Comparison of ENCODE assay signal across 11 cellular contexts in the genomic region with DNA sequence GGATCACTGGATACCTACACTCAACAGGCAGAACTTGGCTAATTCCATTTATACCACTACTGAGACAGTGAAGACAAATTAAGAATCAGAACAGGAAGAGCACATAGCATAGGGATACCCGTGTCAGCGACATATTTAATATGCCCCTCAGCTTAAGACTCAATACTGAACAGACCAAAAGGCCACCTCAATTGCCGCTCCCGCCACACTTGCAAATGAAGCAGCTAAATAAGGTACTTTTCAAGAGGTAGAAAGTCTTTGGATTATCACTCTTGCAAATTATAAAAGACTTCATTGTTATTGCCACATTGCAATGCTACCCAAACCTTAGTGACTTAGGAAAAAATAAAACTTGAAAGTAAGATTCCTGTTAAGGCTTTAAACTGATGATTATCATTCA. TPM values are rescaled to one million over a fixed set of nuclear protein-coding genes. Genes with fewer than 3 reads are reported as not detected.
A peak's percentile ranks its signal among the peaks of the same experiment; 100 is the strongest.
DNase-seq lines count a peak whose midpoint lies in the region; ATAC-seq lines count a peak whose summit lies in the region.
"Had no signal": no experiment of that assay in that cellular context is flagged by ENCODE, and none has a peak within 500 bp of the region (broad histone marks: within the 10 kb centered on the region; RNA-seq: fewer than 3 reads in every experiment).

No MANE protein-coding gene starts in this region.

- CTCF ChIA-PET in activated CD4-positive, alpha-beta T cell treated with anti-CD3 and anti-CD28 coated beads, Interleukin-2, amount 10 ng/mL, durations not matched to agents 7 days and 5 days (lab: Charles Lee) = interaction anchor here (1.1 to 2.0 kb wide), 2 partner anchors 9 to 13 kb away, joined by 3 to 5 read pairs; no protein-coding TSS in a partner anchor

- H3K36me3 Mint-ChIP-seq in activated CD4-positive, alpha-beta T cell treated with anti-CD3 and anti-CD28 coated beads, Interleukin-2, amount 10 ng/mL, durations not matched to agents 7 days and 5 days (ENCODE audit: low read depth) = peaks cover 66% of the 10 kb centered on the region
- peaks cover 87% of the 10 kb centered on the region for H3K36me3 Mint-ChIP-seq in activated T-helper 17 cell treated with anti-CD3 and anti-CD28 coated beads, Interleukin-2, amount 50 U/mL, for 72 hours (ENCODE audit: low read depth)

- no peaks in the 10 kb centered on the region for H3K27me3 ChIP-seq in iPS-18a (ENCODE audit: control insufficient read depth, insufficient read depth, low read length)

- no peaks in the 10 kb centered on the region for H3K9me3 ChIP-seq in iPS-18a (ENCODE audit: control insufficient read depth, low read depth, low read length)

- no peak for ATAC-seq in activated T-helper 17 cell treated with anti-CD3 and anti-CD28 coated beads, Interleukin-2, amount 50 U/mL, for 72 hours (replicated peaks)
- ATAC-seq in stimulated activated naive CD8-positive, alpha-beta T cell treated with anti-CD3 and anti-CD28 coated beads, Interleukin-15, amount 100 ng/mL, for 72 hours = no peak
- ATAC-seq in GM18873 (IDR thresholded peaks at IDR 0.05; ENCODE audit: low FRiP score, unreplicated experiment) = no peak

- peaks cover 58% of the 10 kb centered on the region for H3K36me3 ChIP-seq in iPS-18a (ENCODE audit: control insufficient read depth, low read depth, low read length)

- POLR2A ChIA-PET in activated CD4-positive, alpha-beta T cell treated with anti-CD3 and anti-CD28 coated beads, Interleukin-2, amount 10 ng/mL, durations not matched to agents 7 days and 5 days (lab: Charles Lee) = interaction anchor here (1.1 kb wide), 1 partner anchor 16 kb away, joined by 4 read pairs; no protein-coding TSS in a partner anchor

- H3K4me3 Mint-ChIP-seq in activated CD4-positive, alpha-beta T cell treated with anti-CD3 and anti-CD28 coated beads, Interleukin-2, amount 10 ng/mL, durations not matched to agents 7 days and 5 days = peak overlapping the region; percentile 98
- peak overlapping the region; percentile 89 for H3K4me3 Mint-ChIP-seq in activated T-helper 17 cell treated with anti-CD3 and anti-CD28 coated beads, Interleukin-2, amount 50 U/mL, for 72 hours
- H3K4me3 Mint-ChIP-seq in stimulated activated naive CD8-positive, alpha-beta T cell treated with anti-CD3 and anti-CD28 coated beads, Interleukin-15, amount 100 ng/mL, for 72 hours = peak overlapping the region; percentile 89 to 100

- H3K4me1 Mint-ChIP-seq in activated CD4-positive, alpha-beta T cell treated with anti-CD3 and anti-CD28 coated beads, Interleukin-2, amount 10 ng/mL, durations not matched to agents 7 days and 5 days = peaks cover 65% of the 10 kb centered on the region
- peaks cover 44% of the 10 kb centered on the region for H3K4me1 Mint-ChIP-seq in activated T-helper 17 cell treated with anti-CD3 and anti-CD28 coated beads, Interleukin-2, amount 50 U/mL, for 72 hours
- peaks cover 79% of the 10 kb centered on the region for H3K4me1 Mint-ChIP-seq in stimulated activated naive CD8-positive, alpha-beta T cell treated with anti-CD3 and anti-CD28 coated beads, Interleukin-15, amount 100 ng/mL, for 72 hours

- no peaks in the 10 kb centered on the region for H3K9me3 Mint-ChIP-seq in activated CD4-positive, alpha-beta T cell treated with anti-CD3 and anti-CD28 coated beads, Interleukin-2, amount 10 ng/mL, durations not matched to agents 7 days and 5 days
- no peaks in the 10 kb centered on the region for H3K9me3 Mint-ChIP-seq in activated T-helper 17 cell treated with anti-CD3 and anti-CD28 coated beads, Interleukin-2, amount 50 U/mL, for 72 hours
- peaks cover 0 to 2% of the 10 kb centered on the region in 2 donors for H3K9me3 Mint-ChIP-seq in stimulated activated naive CD8-positive, alpha-beta T cell treated with anti-CD3 and anti-CD28 coated beads, Interleukin-15, amount 100 ng/mL, for 72 hours

- H3K4me3 ChIP-seq in iPS-18a (ENCODE audit: low read length) = peak overlapping the region; percentile 97

- peak overlapping the region; percentile 76 for H3K27ac Mint-ChIP-seq in activated CD4-positive, alpha-beta T cell treated with anti-CD3 and anti-CD28 coated beads, Interleukin-2, amount 10 ng/mL, durations not matched to agents 7 days and 5 days
- H3K27ac Mint-ChIP-seq in activated T-helper 17 cell treated with anti-CD3 and anti-CD28 coated beads, Interleukin-2, amount 50 U/mL, for 72 hours = peak overlapping the region; percentile 97
- H3K27ac Mint-ChIP-seq in stimulated activated naive CD8-positive, alpha-beta T cell treated with anti-CD3 and anti-CD28 coated beads, Interleukin-15, amount 100 ng/mL, for 72 hours = peak overlapping the region in 1 of 2 donors; percentile 28

- no peak for DNase-seq in activated CD4-positive, alpha-beta T cell treated with anti-CD3 and anti-CD28 coated beads, Interleukin-2, amount 10 ng/mL, durations not matched to agents 7 days and 5 days
- no peak for DNase-seq in activated CD4-positive, alpha-beta T cell treated with anti-CD3 and anti-CD28 coated beads for 1 hour
- no peak for DNase-seq in stimulated activated naive CD8-positive, alpha-beta T cell treated with anti-CD3 and anti-CD28 coated beads, Interleukin-15, amount 100 ng/mL, for 72 hours
- no peak for DNase-seq in activated CD4-positive, CD25-positive, alpha-beta regulatory T cell (lab: John Stamatoyannopoulos, UW)
- no peak for DNase-seq in SKM-1 treated with dmso at 0.1 percent for 144 hours (lab: John Stamatoyannopoulos, UW; ENCODE audit: unreplicated experiment)
- DNase-seq: cerebellar nuclear complex, KBM-7 had no signal

- H3K27me3 Mint-ChIP-seq in activated CD4-positive, alpha-beta T cell treated with anti-CD3 and anti-CD28 coated beads, Interleukin-2, amount 10 ng/mL, durations not matched to agents 7 days and 5 days = no peaks in the 10 kb centered on the region
- no peaks in the 10 kb centered on the region for H3K27me3 Mint-ChIP-seq in activated T-helper 17 cell treated with anti-CD3 and anti-CD28 coated beads, Interleukin-2, amount 50 U/mL, for 72 hours
- H3K27me3 Mint-ChIP-seq in stimulated activated naive CD8-positive, alpha-beta T cell treated with anti-CD3 and anti-CD28 coated beads, Interleukin-15, amount 100 ng/mL, for 72 hours = no peaks in the 10 kb centered on the region

- peak overlapping the region; percentile 99 for H3K9ac ChIP-seq in iPS-18a (ENCODE audit: low read length)

- H3K4me1 ChIP-seq in iPS-18a (ENCODE audit: control insufficient read depth, low read depth, low read length) = peaks cover 27% of the 10 kb centered on the region

- no peak overlapping the region for H3K27ac ChIP-seq in iPS-18a (ENCODE audit: low read length)
- H3K27ac ChIP-seq: C4-2B had no signal

RNA-seq across cellular contexts. Expression of a gene that starts 3.1 kb away (rescaled TPM):
- 100 to 1,000 TPM; 468 to 521 TPM for total RNA-seq in activated CD4-positive, alpha-beta T cell treated with anti-CD3 and anti-CD28 coated beads, Interleukin-2, amount 10 ng/mL, durations not matched to agents 7 days and 5 days
- total RNA-seq in activated T-helper 17 cell treated with anti-CD3 and anti-CD28 coated beads, Interleukin-2, amount 50 U/mL, for 72 hours = 100 to 1,000 TPM; 373 to 600 TPM

RNA-seq across cellular contexts. Expression of a gene that starts 35.1 kb away (rescaled TPM):
- total RNA-seq in activated CD4-positive, alpha-beta T cell treated with anti-CD3 and anti-CD28 coated beads, Interleukin-2, amount 10 ng/mL, durations not matched to agents 7 days and 5 days = under 1 TPM; 0.17 to 0.23 TPM
- total RNA-seq in activated T-helper 17 cell treated with anti-CD3 and anti-CD28 coated beads, Interleukin-2, amount 50 U/mL, for 72 hours = under 1 TPM; 0.32 to 0.40 TPM

RNA-seq across cellular contexts. Expression of a gene that starts 48.0 kb away (rescaled TPM):
- total RNA-seq in activated CD4-positive, alpha-beta T cell treated with anti-CD3 and anti-CD28 coated beads, Interleukin-2, amount 10 ng/mL, durations not matched to agents 7 days and 5 days = not detected
- total RNA-seq in activated T-helper 17 cell treated with anti-CD3 and anti-CD28 coated beads, Interleukin-2, amount 50 U/mL, for 72 hours = not detected
